1 cellular context compared by ENCODE assay signal in genomic region chr20:53915459-53916172, GRCh38.
A peak's percentile ranks its signal among the peaks of the same experiment; 100 is the strongest.
TF ChIP-seq lines count a peak whose summit lies in the region.

No MANE protein-coding gene starts in this region.

TF ChIP-seq in HepG2, 621 proteins besides CTCF, POLR2A, EP300 and RAD21 (continued from another document and continues in another):
- TF ChIP-seq ZNF253 (CRISPR knock-in tag; IDR thresholded peaks at IDR 0.05; ENCODE audit: borderline replicate concordance) (peak; percentile 73; the same call in 1 of the 2 replicates), DR1 (CRISPR knock-in tag; IDR thresholded peaks at IDR 0.05) (no peak), MAFF (IDR thresholded peaks at IDR 0.05; ENCODE audit: low read depth, low read length) (no peak), PAX8 (CRISPR knock-in tag; IDR thresholded peaks at IDR 0.05; ENCODE audit: borderline replicate concordance) (no peak), SALL1 (CRISPR knock-in tag; IDR thresholded peaks at IDR 0.05) (peak; percentile 64; the same call in 1 of the 2 replicates), CHD4 (IDR thresholded peaks at IDR 0.05; ENCODE audit: borderline replicate concordance, low read length) (no peak), EEA1 (CRISPR knock-in tag; IDR thresholded peaks at IDR 0.05; ENCODE audit: borderline replicate concordance) (no peak), NBN (conservative IDR thresholded peaks at IDR 0.05) (no peak), ZNF883 (CRISPR knock-in tag; IDR thresholded peaks at IDR 0.05; ENCODE audit: not compliant biosample characterization) (peak; percentile 28), SRY (CRISPR knock-in tag; IDR thresholded peaks at IDR 0.05) (no peak), ZNF17 (CRISPR knock-in tag; IDR thresholded peaks at IDR 0.05) (no peak), CENPT (CRISPR knock-in tag; IDR thresholded peaks at IDR 0.05; ENCODE audit: low read depth) (no peak), PBX3 (CRISPR knock-in tag; IDR thresholded peaks at IDR 0.05; ENCODE audit: borderline replicate concordance) (no peak), CHCHD3 (CRISPR knock-in tag; IDR thresholded peaks at IDR 0.05) (no peak), ZBTB42 (CRISPR knock-in tag; IDR thresholded peaks at IDR 0.05) (0 out of 2 replicates have a peak, but pooled peaks have one; percentile 48), RERE (CRISPR knock-in tag; IDR thresholded peaks at IDR 0.05; ENCODE audit: low read depth) (no peak), PHF5A (CRISPR knock-in tag; IDR thresholded peaks at IDR 0.05; ENCODE audit: low read depth, unreplicated experiment) (no peak), NRL (CRISPR knock-in tag; IDR thresholded peaks at IDR 0.05; ENCODE audit: borderline replicate concordance) (peak; percentile 94), JARID2 (CRISPR knock-in tag; IDR thresholded peaks at IDR 0.05; ENCODE audit: insufficient replicate concordance) (no peak), ZNF44 (CRISPR knock-in tag; IDR thresholded peaks at IDR 0.05) (no peak), ZNF274 (CRISPR knock-in tag; IDR thresholded peaks at IDR 0.05) (peak; percentile 78; the same call in 1 of the 2 replicates), ZNF121 (CRISPR knock-in tag; IDR thresholded peaks at IDR 0.05) (no peak), RFX1 (IDR thresholded peaks at IDR 0.05) (no peak), STAG1 (CRISPR knock-in tag; IDR thresholded peaks at IDR 0.05) (peak; percentile 94), IRF2 (CRISPR knock-in tag; IDR thresholded peaks at IDR 0.05) (peak; percentile 76; the same call in 1 of the 2 replicates), ZBTB1 (CRISPR knock-in tag; IDR thresholded peaks at IDR 0.05; ENCODE audit: borderline replicate concordance) (no peak), ZKSCAN8 (CRISPR knock-in tag; IDR thresholded peaks at IDR 0.05; ENCODE audit: borderline replicate concordance) (0 out of 2 replicates have a peak, but pooled peaks have one; percentile 26), NONO (IDR thresholded peaks at IDR 0.05) (no peak), NONO (CRISPR knock-in tag; conservative IDR thresholded peaks at IDR 0.05) (0 out of 2 replicates have a peak, but pooled peaks have one; percentile 35), ZMYM2 (CRISPR knock-in tag; IDR thresholded peaks at IDR 0.05) (no peak), SP140L (CRISPR knock-in tag; IDR thresholded peaks at IDR 0.05; ENCODE audit: borderline replicate concordance) (no peak), CSRNP2 (CRISPR knock-in tag; conservative IDR thresholded peaks at IDR 0.05; ENCODE audit: low read depth) (no peak), ZNF335 (CRISPR knock-in tag; IDR thresholded peaks at IDR 0.05) (no peak; the same call in 1 of the 2 replicates), ZUFSP (CRISPR knock-in tag; IDR thresholded peaks at IDR 0.05; ENCODE audit: borderline replicate concordance) (no peak), SATB2 (CRISPR knock-in tag; IDR thresholded peaks at IDR 0.05) (0 out of 2 replicates have a peak, but pooled peaks have one; percentile 45), ZNF550 (CRISPR knock-in tag; IDR thresholded peaks at IDR 0.05; ENCODE audit: borderline replicate concordance) (no peak), FOXK1 (CRISPR knock-in tag; IDR thresholded peaks at IDR 0.05; ENCODE audit: borderline replicate concordance, low read depth) (0 out of 2 replicates have a peak, but pooled peaks have one; percentile 17)
- TF ChIP-seq, protein P1, sequence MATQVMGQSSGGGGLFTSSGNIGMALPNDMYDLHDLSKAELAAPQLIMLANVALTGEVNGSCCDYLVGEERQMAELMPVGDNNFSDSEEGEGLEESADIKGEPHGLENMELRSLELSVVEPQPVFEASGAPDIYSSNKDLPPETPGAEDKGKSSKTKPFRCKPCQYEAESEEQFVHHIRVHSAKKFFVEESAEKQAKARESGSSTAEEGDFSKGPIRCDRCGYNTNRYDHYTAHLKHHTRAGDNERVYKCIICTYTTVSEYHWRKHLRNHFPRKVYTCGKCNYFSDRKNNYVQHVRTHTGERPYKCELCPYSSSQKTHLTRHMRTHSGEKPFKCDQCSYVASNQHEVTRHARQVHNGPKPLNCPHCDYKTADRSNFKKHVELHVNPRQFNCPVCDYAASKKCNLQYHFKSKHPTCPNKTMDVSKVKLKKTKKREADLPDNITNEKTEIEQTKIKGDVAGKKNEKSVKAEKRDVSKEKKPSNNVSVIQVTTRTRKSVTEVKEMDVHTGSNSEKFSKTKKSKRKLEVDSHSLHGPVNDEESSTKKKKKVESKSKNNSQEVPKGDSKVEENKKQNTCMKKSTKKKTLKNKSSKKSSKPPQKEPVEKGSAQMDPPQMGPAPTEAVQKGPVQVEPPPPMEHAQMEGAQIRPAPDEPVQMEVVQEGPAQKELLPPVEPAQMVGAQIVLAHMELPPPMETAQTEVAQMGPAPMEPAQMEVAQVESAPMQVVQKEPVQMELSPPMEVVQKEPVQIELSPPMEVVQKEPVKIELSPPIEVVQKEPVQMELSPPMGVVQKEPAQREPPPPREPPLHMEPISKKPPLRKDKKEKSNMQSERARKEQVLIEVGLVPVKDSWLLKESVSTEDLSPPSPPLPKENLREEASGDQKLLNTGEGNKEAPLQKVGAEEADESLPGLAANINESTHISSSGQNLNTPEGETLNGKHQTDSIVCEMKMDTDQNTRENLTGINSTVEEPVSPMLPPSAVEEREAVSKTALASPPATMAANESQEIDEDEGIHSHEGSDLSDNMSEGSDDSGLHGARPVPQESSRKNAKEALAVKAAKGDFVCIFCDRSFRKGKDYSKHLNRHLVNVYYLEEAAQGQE (IDR thresholded peaks at IDR 0.05; ENCODE audit: borderline replicate concordance in 1 of 2, low read depth in 1 of 2, low read length in 2 of 2), result no peak
- TF ChIP-seq, protein P2, sequence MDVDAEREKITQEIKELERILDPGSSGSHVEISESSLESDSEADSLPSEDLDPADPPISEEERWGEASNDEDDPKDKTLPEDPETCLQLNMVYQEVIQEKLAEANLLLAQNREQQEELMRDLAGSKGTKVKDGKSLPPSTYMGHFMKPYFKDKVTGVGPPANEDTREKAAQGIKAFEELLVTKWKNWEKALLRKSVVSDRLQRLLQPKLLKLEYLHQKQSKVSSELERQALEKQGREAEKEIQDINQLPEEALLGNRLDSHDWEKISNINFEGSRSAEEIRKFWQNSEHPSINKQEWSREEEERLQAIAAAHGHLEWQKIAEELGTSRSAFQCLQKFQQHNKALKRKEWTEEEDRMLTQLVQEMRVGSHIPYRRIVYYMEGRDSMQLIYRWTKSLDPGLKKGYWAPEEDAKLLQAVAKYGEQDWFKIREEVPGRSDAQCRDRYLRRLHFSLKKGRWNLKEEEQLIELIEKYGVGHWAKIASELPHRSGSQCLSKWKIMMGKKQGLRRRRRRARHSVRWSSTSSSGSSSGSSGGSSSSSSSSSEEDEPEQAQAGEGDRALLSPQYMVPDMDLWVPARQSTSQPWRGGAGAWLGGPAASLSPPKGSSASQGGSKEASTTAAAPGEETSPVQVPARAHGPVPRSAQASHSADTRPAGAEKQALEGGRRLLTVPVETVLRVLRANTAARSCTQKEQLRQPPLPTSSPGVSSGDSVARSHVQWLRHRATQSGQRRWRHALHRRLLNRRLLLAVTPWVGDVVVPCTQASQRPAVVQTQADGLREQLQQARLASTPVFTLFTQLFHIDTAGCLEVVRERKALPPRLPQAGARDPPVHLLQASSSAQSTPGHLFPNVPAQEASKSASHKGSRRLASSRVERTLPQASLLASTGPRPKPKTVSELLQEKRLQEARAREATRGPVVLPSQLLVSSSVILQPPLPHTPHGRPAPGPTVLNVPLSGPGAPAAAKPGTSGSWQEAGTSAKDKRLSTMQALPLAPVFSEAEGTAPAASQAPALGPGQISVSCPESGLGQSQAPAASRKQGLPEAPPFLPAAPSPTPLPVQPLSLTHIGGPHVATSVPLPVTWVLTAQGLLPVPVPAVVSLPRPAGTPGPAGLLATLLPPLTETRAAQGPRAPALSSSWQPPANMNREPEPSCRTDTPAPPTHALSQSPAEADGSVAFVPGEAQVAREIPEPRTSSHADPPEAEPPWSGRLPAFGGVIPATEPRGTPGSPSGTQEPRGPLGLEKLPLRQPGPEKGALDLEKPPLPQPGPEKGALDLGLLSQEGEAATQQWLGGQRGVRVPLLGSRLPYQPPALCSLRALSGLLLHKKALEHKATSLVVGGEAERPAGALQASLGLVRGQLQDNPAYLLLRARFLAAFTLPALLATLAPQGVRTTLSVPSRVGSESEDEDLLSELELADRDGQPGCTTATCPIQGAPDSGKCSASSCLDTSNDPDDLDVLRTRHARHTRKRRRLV (CRISPR knock-in tag; IDR thresholded peaks at IDR 0.05), result no peak
- TF ChIP-seq, protein P3, sequence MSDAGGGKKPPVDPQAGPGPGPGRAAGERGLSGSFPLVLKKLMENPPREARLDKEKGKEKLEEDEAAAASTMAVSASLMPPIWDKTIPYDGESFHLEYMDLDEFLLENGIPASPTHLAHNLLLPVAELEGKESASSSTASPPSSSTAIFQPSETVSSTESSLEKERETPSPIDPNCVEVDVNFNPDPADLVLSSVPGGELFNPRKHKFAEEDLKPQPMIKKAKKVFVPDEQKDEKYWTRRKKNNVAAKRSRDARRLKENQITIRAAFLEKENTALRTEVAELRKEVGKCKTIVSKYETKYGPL (CRISPR knock-in tag; IDR thresholded peaks at IDR 0.05), result no peak
- TF ChIP-seq, protein P4, sequence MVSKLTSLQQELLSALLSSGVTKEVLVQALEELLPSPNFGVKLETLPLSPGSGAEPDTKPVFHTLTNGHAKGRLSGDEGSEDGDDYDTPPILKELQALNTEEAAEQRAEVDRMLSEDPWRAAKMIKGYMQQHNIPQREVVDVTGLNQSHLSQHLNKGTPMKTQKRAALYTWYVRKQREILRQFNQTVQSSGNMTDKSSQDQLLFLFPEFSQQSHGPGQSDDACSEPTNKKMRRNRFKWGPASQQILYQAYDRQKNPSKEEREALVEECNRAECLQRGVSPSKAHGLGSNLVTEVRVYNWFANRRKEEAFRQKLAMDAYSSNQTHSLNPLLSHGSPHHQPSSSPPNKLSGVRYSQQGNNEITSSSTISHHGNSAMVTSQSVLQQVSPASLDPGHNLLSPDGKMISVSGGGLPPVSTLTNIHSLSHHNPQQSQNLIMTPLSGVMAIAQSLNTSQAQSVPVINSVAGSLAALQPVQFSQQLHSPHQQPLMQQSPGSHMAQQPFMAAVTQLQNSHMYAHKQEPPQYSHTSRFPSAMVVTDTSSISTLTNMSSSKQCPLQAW (CRISPR knock-in tag; IDR thresholded peaks at IDR 0.05), result no peak; the same call in 1 of the 2 replicates
